In the genomic region with DNA sequence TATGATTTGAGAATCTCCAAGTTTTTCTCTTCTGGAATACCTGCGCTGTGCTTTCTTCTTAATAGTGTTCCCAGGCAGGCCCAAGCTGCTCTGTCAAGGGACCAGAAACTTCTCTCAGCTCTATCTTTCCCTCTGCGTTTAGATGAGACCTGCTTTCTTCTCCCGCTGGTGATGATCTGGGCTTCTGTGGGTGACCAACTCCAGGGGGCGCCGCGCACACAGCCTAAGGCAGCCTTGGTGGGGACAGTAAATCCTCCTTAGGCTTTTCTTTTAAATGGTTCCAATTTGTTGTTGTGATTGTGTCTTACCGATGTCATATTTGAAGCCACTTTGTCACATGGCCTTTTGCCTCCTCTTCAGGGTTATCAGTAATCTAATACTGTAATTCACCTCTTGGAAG, we compare ENCODE assay signal across 15 cellular contexts.
DNase-seq lines count a peak whose midpoint lies in the region; ATAC-seq and TF ChIP-seq lines count a peak whose summit lies in the region.
"Had no signal": no experiment of that assay in that cellular context is flagged by ENCODE, and none has a peak within 500 bp of the region (broad histone marks: within the 10 kb centered on the region; RNA-seq: fewer than 3 reads in every experiment).

No MANE protein-coding gene starts in this region.

- DNase-seq in NCI-H2171 treated with DMSO at 0.1 percent for 48 hours (lab: John Stamatoyannopoulos, UW) (peak; percentile 11), NCI-H2171 (lab: John Stamatoyannopoulos, UW) (no peak), UCSD-AML1 (lab: John Stamatoyannopoulos, UW; ENCODE audit: unreplicated experiment) (peak; percentile 15), iPS-NIHi11 (ENCODE audit: low spot score) (peak; percentile 26), pons (ENCODE audit: low spot score) (no peak)
- DNase-seq: ACHN; activated CD4-positive, alpha-beta T cell treated with anti-CD3 and anti-CD28 coated beads, Interleukin-2, amount 10 ng/mL, durations not matched to agents 24 days and 14 days; mucosa of descending colon; NCI-H1694; SHP77 treated with DMSO at 0.1 percent for 48 hours; stomach had no signal

- ATAC-seq in GM18870 (IDR thresholded peaks at IDR 0.05; ENCODE audit: unreplicated experiment) (no peak), HG03571 (IDR thresholded peaks at IDR 0.05; ENCODE audit: unreplicated experiment) (no peak)
- ATAC-seq: gastroesophageal sphincter, mucosa of descending colon had no signal

- peak; percentile 37 for TF ChIP-seq CTCF in GM12873 (IDR thresholded peaks at IDR 0.05; ENCODE audit: insufficient read depth, low read depth, low read length, missing control alignments)

Comparison
In these comparisons a context has a peak if more than half of its experiments do, and no peak if none do; other contexts are left out.
1. DNase-seq: peak in NCI-H2171 treated with DMSO at 0.1 percent for 48 hours (single experiment), UCSD-AML1 (single experiment) and iPS-NIHi11 (single experiment); none in NCI-H2171 (single experiment) and pons (single experiment).